Comparison of ENCODE assay signal across 9 cellular contexts in genomic region chr3:11096266-11097135, GRCh38. TPM values are rescaled to one million over a fixed set of nuclear protein-coding genes. Genes with fewer than 3 reads are reported as not detected.
DNase-seq lines count a peak whose midpoint lies in the region; ATAC-seq and TF ChIP-seq lines count a peak whose summit lies in the region.
"Had no signal": no experiment of that assay in that cellular context is flagged by ENCODE, and none has a peak within 500 bp of the region (broad histone marks: within the 10 kb centered on the region; RNA-seq: fewer than 3 reads in every experiment).

No MANE protein-coding gene starts in this region.

- H3K4me2 ChIP-seq in parathyroid adenoma (ENCODE audit: low read length): no peak overlapping the region

- ATAC-seq in Right ventricle myocardium superior (ENCODE audit: poor library complexity): peak; percentile 89
- ATAC-seq in GM18505 (IDR thresholded peaks at IDR 0.05; ENCODE audit: unreplicated experiment): no peak

- H3K9me3 ChIP-seq in Peyer's patch (no peaks in the 10 kb centered on the region), parathyroid adenoma (ENCODE audit: control insufficient read depth, low read length) (no peaks in the 10 kb centered on the region), transverse colon (no peaks in the 10 kb centered on the region)

- H3K27ac ChIP-seq in Peyer's patch (peak overlapping the region in 1 of 4 donors; percentile 60), parathyroid adenoma (no peak overlapping the region), transverse colon (peak overlapping the region; percentile 72 to 78 (median 76))
- H3K27ac ChIP-seq: 22Rv1 had no signal

- H3K36me3 ChIP-seq in Peyer's patch (no peaks in the 10 kb centered on the region), parathyroid adenoma (ENCODE audit: control insufficient read depth, insufficient read depth, low read length) (no peaks in the 10 kb centered on the region), transverse colon (no peaks in the 10 kb centered on the region)

- H2AFZ ChIP-seq in parathyroid adenoma: peak overlapping the region; percentile 67

- H3K27me3 ChIP-seq in Peyer's patch (no peaks in the 10 kb centered on the region), parathyroid adenoma (ENCODE audit: control insufficient read depth, insufficient read depth, low read length) (no peaks in the 10 kb centered on the region), transverse colon (no peaks in the 10 kb centered on the region)

- TF ChIP-seq CTCF in Peyer's patch (IDR thresholded peaks at IDR 0.05): no peak
- TF ChIP-seq CTCF in parathyroid adenoma (IDR thresholded peaks at IDR 0.05): no peak
- TF ChIP-seq CTCF in transverse colon (IDR thresholded peaks at IDR 0.05): no peak

- H3K79me2 ChIP-seq in parathyroid adenoma: no peaks in the 10 kb centered on the region

- in situ Hi-C loops in transverse colon (cut with MboI; ENCODE audit: low pct_ligation_motif_present in 1 of 4, low pct_unique_long_range_greater_than_20kb in 1 of 4, low sequenced_read_pairs in 3 of 4): no loop called here

- TF ChIP-seq POLR2A in Peyer's patch (IDR thresholded peaks at IDR 0.05): no peak
- TF ChIP-seq POLR2A in transverse colon (IDR thresholded peaks at IDR 0.05): no peak
- TF ChIP-seq POLR2A in GM18505 (IDR thresholded peaks at IDR 0.05; ENCODE audit: borderline replicate concordance, extremely low read depth, insufficient read depth, insufficient read length): no peak

- H3K4me1 ChIP-seq in Peyer's patch: peaks cover 0 to 13% (median 3%) of the 10 kb centered on the region in 4 donors
- H3K4me1 ChIP-seq in parathyroid adenoma: no peaks in the 10 kb centered on the region
- peaks cover 6 to 15% (median 12%) of the 10 kb centered on the region in 4 donors for H3K4me1 ChIP-seq in transverse colon

- intact Hi-C loops in Right ventricle myocardium superior (cut with DNase I) (no loop called here), transverse colon (cut with DNase I; ENCODE audit: low total_unique reads) (no loop called here)

- peak overlapping the region in 1 of 4 donors; percentile 28 for H3K4me3 ChIP-seq in Peyer's patch
- no peak overlapping the region for H3K4me3 ChIP-seq in parathyroid adenoma (ENCODE audit: low read depth, low read length)
- peak overlapping the region in 1 of 4 donors; percentile 31 for H3K4me3 ChIP-seq in transverse colon

- 0 to 14% methylated on average over 4 to 23 of the region's 23 CpGs for WGBS in transverse colon (ENCODE audit: low coverage in 1 of 2), 2 donors

- peak; percentile 69 for TF ChIP-seq EP300 in transverse colon (IDR thresholded peaks at IDR 0.05; ENCODE audit: low read depth)

- DNase-seq in DMS 273 (lab: John Stamatoyannopoulos, UW; ENCODE audit: unreplicated experiment) (peak; percentile 73), DMS 273 treated with DMSO at 0.1 percent for 48 hours (lab: John Stamatoyannopoulos, UW) (no peak), Peyer's patch (peak in 2 of 3 donors; percentile 67 to 70), Right ventricle myocardium superior (peak; percentile 78), transverse colon (peak; percentile 47)
- peak; percentile 71 for DNase-seq in activated naive CD4-positive, alpha-beta T cell treated with anti-CD3 and anti-CD28 coated beads, Interleukin-2, amount 50 U/mL, for 16 hours

- no peak overlapping the region for H3K9ac ChIP-seq in parathyroid adenoma

RNA-seq across cellular contexts. Expression of gene HRH1, which starts 57.8 kb away (rescaled TPM):
- total RNA-seq in Peyer's patch: 10 to 100 TPM in 1 of 4 donors, 1 to 10 TPM in 3; 1.7 to 13.7 (median 7.3) TPM
- 1.3 TPM for total RNA-seq in Right ventricle myocardium superior
- 1 to 10 TPM; 2.0 to 9.7 (median 8.0) TPM for total RNA-seq in transverse colon
